ENCODE assay signal across 1 cellular context in genomic region chr17:39365252-39365651, GRCh38.
TF ChIP-seq lines count a peak whose summit lies in the region.

No MANE protein-coding gene starts in this region.

TF ChIP-seq in K562, 482 proteins besides CTCF, POLR2A, EP300 and RAD21 (continued from another document):
- no peak for TF ChIP-seq RNF219 (CRISPR knock-in tag; IDR thresholded peaks at IDR 0.05)
- no peak for TF ChIP-seq EP400 (IDR thresholded peaks at IDR 0.05)
- peak; percentile 36; the same call in 1 of the 2 replicates for TF ChIP-seq ZNF316 (IDR thresholded peaks at IDR 0.05)
- TF ChIP-seq ZBTB11 (CRISPR knock-in tag; IDR thresholded peaks at IDR 0.05), result no peak
- TF ChIP-seq SPI1 (IDR thresholded peaks at IDR 0.05; ENCODE audit: borderline replicate concordance, low read depth, low read length), result no peak
- TF ChIP-seq POLR3G (IDR thresholded peaks at IDR 0.05; ENCODE audit: extremely low read depth, insufficient read length, insufficient replicate concordance), result no peak
- TF ChIP-seq MLLT1 (IDR thresholded peaks at IDR 0.05), result no peak
- no peak for TF ChIP-seq ZBTB26 (CRISPR knock-in tag; IDR thresholded peaks at IDR 0.05)
- 0 out of 2 replicates have a peak, but pooled peaks have one; percentile 40 for TF ChIP-seq NFRKB (IDR thresholded peaks at IDR 0.05; ENCODE audit: low read depth)
- 0 out of 2 replicates have a peak, but pooled peaks have one; percentile 29 for TF ChIP-seq POLR2H (tag; IDR thresholded peaks at IDR 0.05; ENCODE audit: low read depth)
- TF ChIP-seq CBFA2T2 (conservative IDR thresholded peaks at IDR 0.05), result no peak
- no peak for TF ChIP-seq ZSCAN32 (CRISPR knock-in tag; IDR thresholded peaks at IDR 0.05)
- no peak for TF ChIP-seq CEBPZ (IDR thresholded peaks at IDR 0.05; ENCODE audit: borderline replicate concordance, low read depth, low read length)
TF ChIP-seq in K562: peak in this region for 4.
